In the genomic region with DNA sequence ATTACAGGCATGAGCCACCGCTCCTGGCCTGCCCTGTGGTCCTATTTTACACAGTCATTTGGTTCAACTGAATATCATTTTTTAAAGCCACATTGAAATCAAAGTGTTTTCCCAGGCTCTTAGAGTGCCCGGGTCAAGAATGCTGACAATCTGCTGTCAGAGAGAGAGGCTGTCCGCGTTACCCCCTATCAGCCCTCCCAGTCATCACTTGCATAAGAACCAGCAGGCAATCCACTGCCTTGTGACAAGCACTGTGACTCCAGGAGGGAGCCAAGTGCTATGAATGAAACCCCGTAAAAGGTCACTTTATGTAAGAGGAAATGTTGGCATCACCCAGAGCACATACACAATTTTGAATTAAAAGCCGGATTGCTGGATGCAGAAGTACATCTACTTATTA, we compare ENCODE assay signal across 10 cellular contexts. TPM values are rescaled to one million over a fixed set of nuclear protein-coding genes. Genes with fewer than 3 reads are reported as not detected.
A peak's percentile ranks its signal among the peaks of the same experiment; 100 is the strongest.
DNase-seq lines count a peak whose midpoint lies in the region; ATAC-seq, FAIRE-seq and TF ChIP-seq lines count a peak whose summit lies in the region.
"Had no signal": no experiment of that assay in that cellular context is flagged by ENCODE, and none has a peak within 500 bp of the region (broad histone marks: within the 10 kb centered on the region; RNA-seq: fewer than 3 reads in every experiment).

No MANE protein-coding gene starts in this region.

- H3K27me3 ChIP-seq in H7 (ENCODE audit: control insufficient read depth, insufficient read depth, low read length) = no peaks in the 10 kb centered on the region

- H3K36me3 Mint-ChIP-seq in progenitor cell of endocrine pancreas (ENCODE audit: insufficient read depth) = no peaks in the 10 kb centered on the region

- no peak overlapping the region for H3K4me3 Mint-ChIP-seq in progenitor cell of endocrine pancreas (ENCODE audit: low read depth)

- no peak for FAIRE-seq in frontal cortex (lab: Jason Lieb, UNC)
- FAIRE-seq: bronchial epithelial cell, K562 had no signal

- H3K4me3 ChIP-seq in H7 (ENCODE audit: insufficient read depth, low read depth, low read length) = no peak overlapping the region
- H3K4me3 ChIP-seq in fibroblast of villous mesenchyme (ENCODE audit: low read depth, low read length) = no peak overlapping the region
- H3K4me3 ChIP-seq: K562 had no signal

- ATAC-seq in HG02798 (IDR thresholded peaks at IDR 0.05; ENCODE audit: poor library complexity, unreplicated experiment) = no peak
- ATAC-seq: K562 had no signal

- peaks cover 32% of the 10 kb centered on the region for H3K4me1 Mint-ChIP-seq in progenitor cell of endocrine pancreas (ENCODE audit: low read depth)

- H3K27ac Mint-ChIP-seq in progenitor cell of endocrine pancreas = peak overlapping the region; percentile 56

- peak; percentile 50 for DNase-seq in H7
- peak; percentile 67 for DNase-seq in RPMI7951 (ENCODE audit: low read depth)
- DNase-seq in fibroblast of villous mesenchyme (ENCODE audit: low read depth) = peak; percentile 71
- no peak for DNase-seq in progenitor cell of endocrine pancreas (ENCODE audit: low spot score, unreplicated experiment)
- no peak for DNase-seq in SKM-1 treated with dmso at 0.1 percent for 144 hours (lab: John Stamatoyannopoulos, UW; ENCODE audit: unreplicated experiment)
- DNase-seq in frontal cortex (ENCODE audit: low spot score in 2 of 2) = no peak
- DNase-seq: SW 1271 had no signal

- no peaks in the 10 kb centered on the region for H3K36me3 ChIP-seq in H7 (replicated peaks; ENCODE audit: control insufficient read depth, insufficient read depth, low read length)

- no peaks in the 10 kb centered on the region for H3K9me3 Mint-ChIP-seq in progenitor cell of endocrine pancreas (ENCODE audit: low read depth)

- peaks cover 3% of the 10 kb centered on the region for H3K27me3 Mint-ChIP-seq in progenitor cell of endocrine pancreas

- TF ChIP-seq CTCF in fibroblast of villous mesenchyme (IDR thresholded peaks at IDR 0.05; ENCODE audit: insufficient read depth, low read depth, low read length) (no peak), progenitor cell of endocrine pancreas (IDR thresholded peaks at IDR 0.05; ENCODE audit: unreplicated experiment) (no peak)

RNA-seq across cellular contexts. Expression of a gene that starts 13.5 kb away (rescaled TPM):
- 16.4 and 19.7 TPM in 2 replicates for total RNA-seq in H7 (2014; rRNA removed; shearing (Covaris generic))
- total RNA-seq in RPMI7951 (2014; rRNA removed; shearing (Covaris generic)) = 121 and 127 TPM in 2 replicates
- 68.3 and 70.4 TPM in 2 replicates for total RNA-seq in fibroblast of villous mesenchyme
- total RNA-seq in progenitor cell of endocrine pancreas = 45.4 and 47.4 TPM in 2 replicates
- 20.0 TPM for total RNA-seq in frontal cortex

Comparison
In these comparisons a context has a peak if more than half of its experiments do, and no peak if none do; other contexts are left out.
1. DNase-seq: peak in H7 (single experiment), RPMI7951 (single experiment) and fibroblast of villous mesenchyme (single experiment); none in progenitor cell of endocrine pancreas (single experiment), SKM-1 treated with dmso at 0.1 percent for 144 hours (single experiment) and frontal cortex (0 of 2).